ENCODE assay signal across 8 cellular contexts in genomic region chr10:55629792-55630490, GRCh38.
DNase-seq lines count a peak whose midpoint lies in the region; ATAC-seq and TF ChIP-seq lines count a peak whose summit lies in the region.

No MANE protein-coding gene starts in this region.

- H3K4me3 ChIP-seq in iPS-18a (ENCODE audit: low read length) (peak overlapping the region; percentile 93), stomach smooth muscle (ENCODE audit: low read length in 2 of 2) (peak overlapping the region; percentile 61 to 76), lower leg skin (ENCODE audit: low read depth, poor library complexity, severe bottlenecking) (no peak overlapping the region)

- ATAC-seq in activated CD8-positive, alpha-beta memory T cell treated with anti-CD3 and anti-CD28 coated beads, Interleukin-2, amount 10 ng/mL, durations not matched to agents 7 days and 5 days, result no peak
- ATAC-seq in WTC11, result peak; percentile 10; the same call in 1 of the 2 replicates

- POLR2A ChIA-PET in WTC11 (lab: Charles Lee), result no interaction called here

- peaks cover 2% of the 10 kb centered on the region for H3K4me1 Mint-ChIP-seq in activated CD8-positive, alpha-beta memory T cell treated with anti-CD3 and anti-CD28 coated beads, Interleukin-2, amount 10 ng/mL, durations not matched to agents 7 days and 5 days
- H3K4me1 Mint-ChIP-seq in WTC11, result peaks cover 17% of the 10 kb centered on the region

- no peaks in the 10 kb centered on the region for H3K36me3 ChIP-seq in iPS-18a (ENCODE audit: control insufficient read depth, low read depth, low read length)
- no peaks in the 10 kb centered on the region for H3K36me3 ChIP-seq in stomach smooth muscle (ENCODE audit: control insufficient read depth in 2 of 2, insufficient read depth in 2 of 2, low read length in 2 of 2)

- peak; percentile 44; the same call in 1 of the 2 replicates for TF ChIP-seq CTCF in WTC11 (IDR thresholded peaks at IDR 0.05)
- no peak for TF ChIP-seq CTCF in lower leg skin (IDR thresholded peaks at IDR 0.05)

- H3K27ac ChIP-seq in iPS-18a (ENCODE audit: low read length), result no peak overlapping the region
- no peak overlapping the region for H3K27ac ChIP-seq in stomach smooth muscle (ENCODE audit: low read length)

- peak overlapping the region; percentile 57 for H3K27ac Mint-ChIP-seq in activated CD8-positive, alpha-beta memory T cell treated with anti-CD3 and anti-CD28 coated beads, Interleukin-2, amount 10 ng/mL, durations not matched to agents 7 days and 5 days
- H3K27ac Mint-ChIP-seq in WTC11, result no peak overlapping the region

- H3K27me3 Mint-ChIP-seq in activated CD8-positive, alpha-beta memory T cell treated with anti-CD3 and anti-CD28 coated beads, Interleukin-2, amount 10 ng/mL, durations not matched to agents 7 days and 5 days, result peaks cover 20% of the 10 kb centered on the region
- peaks cover 3% of the 10 kb centered on the region; the same call in 1 of the 2 replicates for H3K27me3 Mint-ChIP-seq in WTC11 (ENCODE audit: low read depth)

- no peak for TF ChIP-seq POLR2A in lower leg skin (IDR thresholded peaks at IDR 0.05)

- H3K27me3 ChIP-seq in iPS-18a (ENCODE audit: control insufficient read depth, insufficient read depth, low read length) (no peaks in the 10 kb centered on the region), stomach smooth muscle (ENCODE audit: control insufficient read depth in 1 of 2, insufficient read depth in 2 of 2, low read length in 2 of 2) (peaks cover 18 to 20% of the 10 kb centered on the region in 2 donors)

- H3K36me3 Mint-ChIP-seq in activated CD8-positive, alpha-beta memory T cell treated with anti-CD3 and anti-CD28 coated beads, Interleukin-2, amount 10 ng/mL, durations not matched to agents 7 days and 5 days, result no peaks in the 10 kb centered on the region
- H3K36me3 Mint-ChIP-seq in WTC11, result no peaks in the 10 kb centered on the region

- CTCF ChIA-PET in activated CD8-positive, alpha-beta memory T cell treated with anti-CD3 and anti-CD28 coated beads, Interleukin-2, amount 10 ng/mL, durations not matched to agents 7 days and 5 days (lab: Charles Lee), result no interaction called here
- CTCF ChIA-PET in WTC11 (lab: Charles Lee), result interaction anchor here (0.6 to 3.7 kb wide), 9 partner anchors 10 to 487 kb away, joined by 3 to 19 read pairs (median 5); no protein-coding TSS in a partner anchor

- H3K4me3 Mint-ChIP-seq in activated CD8-positive, alpha-beta memory T cell treated with anti-CD3 and anti-CD28 coated beads, Interleukin-2, amount 10 ng/mL, durations not matched to agents 7 days and 5 days, result no peak overlapping the region
- peak overlapping the region; percentile 87 for H3K4me3 Mint-ChIP-seq in WTC11

- H3K9me3 Mint-ChIP-seq in activated CD8-positive, alpha-beta memory T cell treated with anti-CD3 and anti-CD28 coated beads, Interleukin-2, amount 10 ng/mL, durations not matched to agents 7 days and 5 days (ENCODE audit: low read depth), result no peaks in the 10 kb centered on the region
- H3K9me3 Mint-ChIP-seq in WTC11, result no peaks in the 10 kb centered on the region

- DNase-seq in activated CD8-positive, alpha-beta memory T cell treated with anti-CD3 and anti-CD28 coated beads, Interleukin-2, amount 10 ng/mL, durations not matched to agents 7 days and 5 days, result no peak
- DNase-seq in activated CD8-positive, alpha-beta memory T cell treated with anti-CD3 and anti-CD28 coated beads for 24 hours, result no peak
- DNase-seq in WTC11 (ENCODE audit: low spot score) (peak; percentile 52), lower leg skin (ENCODE audit: low spot score in 2 of 2) (no peak), Kasumi-1 (lab: John Stamatoyannopoulos, UW) (no peak)
- DNase-seq in stimulated activated CD4-positive, alpha-beta T cell treated with anti-CD3 and anti-CD28 coated beads, Interleukin-2, amount 100 ng/mL, for 24 hours, result no peak

- 5 to 7% methylated on average over 21 of the region's 21 CpGs for WGBS in lower leg skin, 2 donors

- H3K9ac ChIP-seq in iPS-18a (ENCODE audit: low read length) (no peak overlapping the region), stomach smooth muscle (ENCODE audit: low read length in 2 of 2) (no peak overlapping the region)

- H3K9me3 ChIP-seq in iPS-18a (ENCODE audit: control insufficient read depth, low read depth, low read length) (no peaks in the 10 kb centered on the region), stomach smooth muscle (ENCODE audit: control insufficient read depth in 2 of 2, low read length in 2 of 2) (no peaks in the 10 kb centered on the region)

- intact Hi-C loops in lower leg skin (cut with DNase I; ENCODE audit: low total_unique reads), result no loop called here

- H3K4me1 ChIP-seq in iPS-18a (ENCODE audit: control insufficient read depth, low read depth, low read length) (peaks cover 11% of the 10 kb centered on the region), stomach smooth muscle (ENCODE audit: control insufficient read depth, insufficient read depth, low read length) (peaks cover 19% of the 10 kb centered on the region)

TF ChIP-seq in WTC11, 78 proteins besides CTCF, POLR2A, EP300 and RAD21 (continues in another document):
- TF ChIP-seq E2F1 (CRISPR knock-in tag; IDR thresholded peaks at IDR 0.05), result no peak
- TF ChIP-seq ZNF317 (CRISPR knock-in tag; IDR thresholded peaks at IDR 0.05; ENCODE audit: borderline replicate concordance, low read depth), result no peak
- no peak for TF ChIP-seq SP1 (CRISPR knock-in tag; conservative IDR thresholded peaks at IDR 0.05)
- TF ChIP-seq AFF4 (CRISPR knock-in tag; IDR thresholded peaks at IDR 0.05; ENCODE audit: borderline replicate concordance), result no peak
- no peak for TF ChIP-seq PREB (CRISPR knock-in tag; IDR thresholded peaks at IDR 0.05; ENCODE audit: borderline replicate concordance)
- no peak for TF ChIP-seq NFE2L1 (CRISPR knock-in tag; IDR thresholded peaks at IDR 0.05)
- TF ChIP-seq GTF2I (CRISPR knock-in tag; conservative IDR thresholded peaks at IDR 0.05), result no peak
- no peak for TF ChIP-seq USF2 (CRISPR knock-in tag; IDR thresholded peaks at IDR 0.05)
